ENCODE assay signal across 10 cellular contexts in the genomic region with DNA sequence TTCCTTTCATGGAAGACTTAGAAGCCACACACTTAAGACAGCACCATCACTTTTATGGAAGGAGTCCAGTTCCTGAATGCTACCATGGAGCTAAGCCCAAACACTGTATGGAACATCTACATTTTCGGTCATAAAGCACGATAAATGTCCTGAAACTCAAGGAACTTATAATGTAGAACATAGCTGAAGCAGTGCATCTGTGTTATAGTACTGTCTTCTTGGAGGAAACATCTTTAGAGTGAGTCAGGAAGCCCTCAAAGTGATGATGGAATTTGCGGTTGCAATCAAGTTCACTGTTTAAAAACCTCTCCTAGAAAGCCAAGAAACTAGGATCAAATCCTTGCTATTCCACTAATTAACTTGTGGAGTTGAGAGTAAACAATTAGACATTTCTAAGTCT. TPM values are rescaled to one million over a fixed set of nuclear protein-coding genes. Genes with fewer than 3 reads are reported as not detected.
DNase-seq lines count a peak whose midpoint lies in the region; TF ChIP-seq lines count a peak whose summit lies in the region.
"Not testable (repeated sequence)": the region's sequence is repeated elsewhere in the genome, so short reads cannot be mapped to it uniquely, and the experiment has no call there.
"Had no signal": no experiment of that assay in that cellular context is flagged by ENCODE, and none has a peak within 500 bp of the region (broad histone marks: within the 10 kb centered on the region; RNA-seq: fewer than 3 reads in every experiment).

No MANE protein-coding gene starts in this region.

- not testable (repeated sequence) for H2BK12ac ChIP-seq in mesenchymal stem cell (ENCODE audit: low read length in 2 of 2)

- not testable (repeated sequence) for H2AFZ ChIP-seq in mesenchymal stem cell (ENCODE audit: low read depth, low read length)

- H2BK5ac ChIP-seq in mesenchymal stem cell (ENCODE audit: low read depth, low read length, poor library complexity, severe bottlenecking): not testable (repeated sequence)

- not testable (repeated sequence) for H3K36me3 ChIP-seq in brain microvascular endothelial cell (replicated peaks); mesenchymal stem cell (ENCODE audit: control insufficient read depth in 1 of 2, insufficient read depth in 2 of 2, low read depth in 1 of 2, low read length in 2 of 2)

- not testable (repeated sequence) for H3K23ac ChIP-seq in mesenchymal stem cell (ENCODE audit: low read length in 2 of 2)

- not testable (repeated sequence) for H3K9ac ChIP-seq in mesenchymal stem cell (ENCODE audit: low read length)

- not testable (repeated sequence) for H3K27ac ChIP-seq in brain microvascular endothelial cell; mesenchymal stem cell (ENCODE audit: low read length, poor library complexity, severe bottlenecking)

- 87% methylated on average over 2 of the region's 3 CpGs for WGBS in mesenchymal stem cell

- not testable (repeated sequence) for H4K91ac ChIP-seq in mesenchymal stem cell (ENCODE audit: low read length)

- in situ Hi-C loops in brain microvascular endothelial cell (cut with HindIII; ENCODE audit: low pct_ligation_motif_present, low sequenced_read_pairs): not testable (repeated sequence)

- not testable (repeated sequence) for H3K4me3 ChIP-seq in AG09309 (ENCODE audit: control insufficient read depth, low read depth, low read length); brain microvascular endothelial cell (ENCODE audit: low read depth, low read length); mesenchymal stem cell (ENCODE audit: insufficient read depth in 1 of 2, low read depth in 1 of 2, low read length in 2 of 2)

- H3K18ac ChIP-seq in mesenchymal stem cell (ENCODE audit: low read depth in 1 of 2, low read length in 2 of 2): not testable (repeated sequence)

- H2BK120ac ChIP-seq in mesenchymal stem cell (ENCODE audit: low read depth, low read length): not testable (repeated sequence)

- not testable (repeated sequence) for H3K4me2 ChIP-seq in mesenchymal stem cell (ENCODE audit: low read length, poor library complexity, severe bottlenecking)

- not testable (repeated sequence) for H3K79me1 ChIP-seq in mesenchymal stem cell (replicated peaks; ENCODE audit: low read length, poor library complexity, severe bottlenecking)

- not testable (repeated sequence) for H3K4me1 ChIP-seq in mesenchymal stem cell (ENCODE audit: control insufficient read depth, insufficient read depth, low read depth, low read length)

- H3K27me3 ChIP-seq in brain microvascular endothelial cell (replicated peaks); mesenchymal stem cell (ENCODE audit: control insufficient read depth in 1 of 2, insufficient read depth in 1 of 2, low read length in 2 of 2): not testable (repeated sequence)

- H2AK5ac ChIP-seq in mesenchymal stem cell (ENCODE audit: low read length, severe bottlenecking): not testable (repeated sequence)

- peak; percentile 21 for DNase-seq in AG09309 (ENCODE audit: low read depth)
- peak; percentile 26 for DNase-seq in EL
- peak; percentile 51 for DNase-seq in HCEC 1CT
- DNase-seq in RPMI7951 (ENCODE audit: low read depth): peak; percentile 3
- peak; percentile 8 for DNase-seq in brain microvascular endothelial cell
- DNase-seq in fibroblast of peridontal ligament (ENCODE audit: extremely low read depth): peak; percentile 79
- peak; percentile 47 for DNase-seq in mesenchymal stem cell

- not testable (repeated sequence) for H4K8ac ChIP-seq in mesenchymal stem cell (ENCODE audit: low read length)

- not testable (repeated sequence) for H3K9me3 ChIP-seq in mesenchymal stem cell (ENCODE audit: control insufficient read depth, low read length)

- not testable (repeated sequence) for TF ChIP-seq CTCF in AG09309 (IDR thresholded peaks at IDR 0.05; ENCODE audit: control insufficient read depth, insufficient read depth, low read depth, low read length, missing control alignments); brain microvascular endothelial cell (IDR thresholded peaks at IDR 0.05; ENCODE audit: low read depth, low read length, missing control alignments)

- not testable (repeated sequence) for H3K4ac ChIP-seq in mesenchymal stem cell (ENCODE audit: low read depth in 1 of 2, low read length in 2 of 2)

- H2BK15ac ChIP-seq in mesenchymal stem cell (ENCODE audit: low read depth, poor library complexity, severe bottlenecking): not testable (repeated sequence)

- H3K14ac ChIP-seq in mesenchymal stem cell (ENCODE audit: low read length in 2 of 2): not testable (repeated sequence)

RNA-seq across cellular contexts. Expression of a gene that starts 16.5 kb away (rescaled TPM):
- 0.68 and 0.72 TPM in 2 replicates for total RNA-seq in RPMI7951 (2014; rRNA removed; shearing (Covaris generic))
- 7.6 TPM for polyA plus RNA-seq in mesenchymal stem cell (2013, experiment 1 of 2)
- 7.6 TPM for polyA plus RNA-seq in mesenchymal stem cell (2013, experiment 2 of 2)
- total RNA-seq: HT-29 had no signal

RNA-seq across cellular contexts. Expression of a gene that starts 43.5 kb away (rescaled TPM):
- 0.59 TPM in 1 of 2 replicates, not detected in the other for total RNA-seq in RPMI7951 (2014; rRNA removed; shearing (Covaris generic))
- polyA plus RNA-seq in mesenchymal stem cell (2013, experiment 1 of 2): 0.12 TPM
- 0.07 TPM for polyA plus RNA-seq in mesenchymal stem cell (2013, experiment 2 of 2)
- total RNA-seq: H7, HT-29 had no signal
- polyA plus RNA-seq: A549 had no signal

Comparison
In these comparisons a context has a peak if more than half of its experiments do, and no peak if none do; other contexts are left out.
1. DNase-seq: peak in every context shown above with its lines; median percentile 79 in fibroblast of peridontal ligament; 51 in HCEC 1CT; 47 in mesenchymal stem cell; 26 in EL; 21 in AG09309; 8 in brain microvascular endothelial cell; 3 in RPMI7951.